Comparison of ENCODE assay signal across 21 cellular contexts in the genomic region with DNA sequence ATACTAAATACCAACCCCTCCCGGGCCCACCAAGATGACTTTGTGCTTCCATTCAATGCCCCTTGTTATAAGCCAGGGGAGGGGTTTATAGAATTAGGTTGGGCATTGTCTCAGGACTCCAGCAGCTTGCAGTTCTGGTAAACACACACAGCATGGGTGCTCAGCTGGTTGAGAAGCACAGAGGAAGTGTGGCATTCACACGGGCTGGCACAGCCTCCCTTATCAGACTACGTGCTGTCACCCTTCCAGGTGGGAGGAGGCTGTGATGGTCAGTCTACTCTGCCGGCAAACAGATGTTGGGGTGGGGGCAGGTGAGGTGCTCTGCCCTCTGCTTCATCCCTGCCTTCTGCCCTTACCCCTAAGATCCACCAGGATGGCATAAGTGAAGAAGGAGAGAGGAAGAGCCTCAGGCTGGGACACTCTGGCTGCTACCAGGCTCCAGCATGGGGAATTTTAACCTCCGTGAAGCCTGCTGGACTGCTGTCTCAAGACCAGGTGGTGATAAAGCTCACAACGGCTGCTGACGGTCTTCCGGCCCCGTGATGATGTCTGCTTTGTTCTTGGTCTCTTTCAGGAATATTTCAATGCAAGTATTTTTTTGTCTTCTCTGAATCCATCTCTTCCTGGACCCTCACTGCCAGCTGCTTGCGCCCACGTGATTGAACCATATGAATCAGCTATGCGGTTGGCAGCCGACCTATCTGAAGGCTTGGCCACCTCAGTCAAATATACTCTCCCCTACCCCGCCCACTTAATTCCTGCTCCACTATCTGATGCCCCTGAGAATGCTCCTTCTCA. TPM values are rescaled to one million over a fixed set of nuclear protein-coding genes. Genes with fewer than 3 reads are reported as not detected.
DNase-seq lines count a peak whose midpoint lies in the region; ATAC-seq and TF ChIP-seq lines count a peak whose summit lies in the region.
"Had no signal": no experiment of that assay in that cellular context is flagged by ENCODE, and none has a peak within 500 bp of the region (broad histone marks: within the 10 kb centered on the region; RNA-seq: fewer than 3 reads in every experiment).

No MANE protein-coding gene starts in this region.

- no peak overlapping the region for H2AFZ ChIP-seq in mesenchymal stem cell (ENCODE audit: low read depth, low read length)

- CTCF ChIA-PET in activated CD8-positive, alpha-beta T cell treated with anti-CD3 and anti-CD28 coated beads, Interleukin-2, amount 10 ng/mL, durations not matched to agents 7 days and 5 days (lab: Charles Lee): interaction anchor here (0.7 kb wide), 1 partner anchor 72 kb away, joined by 3 read pairs; no protein-coding TSS in a partner anchor

- H3K14ac ChIP-seq in mesenchymal stem cell (ENCODE audit: low read length in 2 of 2): peak overlapping the region in 1 of 2 experiments; percentile 36

- peaks cover 0 to 3% of the 10 kb centered on the region in 2 donors for H3K4me1 Mint-ChIP-seq in natural killer cell treated with Interleukin-12 subunit alpha and Interleukin-12 subunit beta and Interleukin-15 and Interleukin-18, amount 100 ng/mL, for 72 hours (ENCODE audit: low read depth in 2 of 2)
- H3K4me1 Mint-ChIP-seq in natural killer cell: peaks cover 0 to 10% of the 10 kb centered on the region in 2 donors
- H3K4me1 Mint-ChIP-seq in brain: peaks cover 79% of the 10 kb centered on the region
- peaks cover 8% of the 10 kb centered on the region for H3K4me1 Mint-ChIP-seq in activated CD8-positive, alpha-beta T cell treated with anti-CD3 and anti-CD28 coated beads, Interleukin-2, amount 10 ng/mL, durations not matched to agents 7 days and 5 days (ENCODE audit: low read depth)

- TF ChIP-seq CTCF in natural killer cell (IDR thresholded peaks at IDR 0.05) (no peak), brain (conservative IDR thresholded peaks at IDR 0.05) (no peak)

- POLR2A ChIA-PET in activated CD8-positive, alpha-beta T cell treated with anti-CD3 and anti-CD28 coated beads, Interleukin-2, amount 10 ng/mL, durations not matched to agents 7 days and 5 days (lab: Charles Lee): no interaction called here

- H3K27ac Mint-ChIP-seq in natural killer cell treated with Interleukin-12 subunit alpha and Interleukin-12 subunit beta and Interleukin-15 and Interleukin-18, amount 100 ng/mL, for 72 hours: no peak overlapping the region
- H3K27ac Mint-ChIP-seq in natural killer cell (no peak overlapping the region), brain (peak overlapping the region; percentile 55 to 99 (median 96))
- no peak overlapping the region for H3K27ac Mint-ChIP-seq in activated CD8-positive, alpha-beta T cell treated with anti-CD3 and anti-CD28 coated beads, Interleukin-2, amount 10 ng/mL, durations not matched to agents 7 days and 5 days
- H3K27ac Mint-ChIP-seq: CD4-positive, CD25-positive, alpha-beta regulatory T cell had no signal

- no peak overlapping the region for H4K91ac ChIP-seq in mesenchymal stem cell (ENCODE audit: low read length)

- no peak overlapping the region for H2BK5ac ChIP-seq in mesenchymal stem cell (ENCODE audit: low read depth, low read length, poor library complexity, severe bottlenecking)

- no peak overlapping the region for H3K4me2 ChIP-seq in mesenchymal stem cell (ENCODE audit: low read length, poor library complexity, severe bottlenecking)

- H4K8ac ChIP-seq in mesenchymal stem cell (ENCODE audit: low read length): no peak overlapping the region

- H2BK120ac ChIP-seq in mesenchymal stem cell (ENCODE audit: low read depth, low read length): no peak overlapping the region

- H3K27me3 Mint-ChIP-seq in natural killer cell treated with Interleukin-12 subunit alpha and Interleukin-12 subunit beta and Interleukin-15 and Interleukin-18, amount 100 ng/mL, for 72 hours: peaks cover 46 to 67% of the 10 kb centered on the region in 2 donors
- H3K27me3 Mint-ChIP-seq in natural killer cell (ENCODE audit: low read depth in 2 of 2) (peaks cover 49 to 54% of the 10 kb centered on the region in 2 donors), brain (peaks cover 4% of the 10 kb centered on the region)
- H3K27me3 Mint-ChIP-seq in activated CD8-positive, alpha-beta T cell treated with anti-CD3 and anti-CD28 coated beads, Interleukin-2, amount 10 ng/mL, durations not matched to agents 7 days and 5 days (ENCODE audit: low read depth): peaks cover 44% of the 10 kb centered on the region

- H3K18ac ChIP-seq in mesenchymal stem cell (ENCODE audit: low read depth in 1 of 2, low read length in 2 of 2): no peak overlapping the region

- 77% methylated on average over 11 of the region's 14 CpGs for WGBS in mesenchymal stem cell

- H3K36me3 ChIP-seq in mesenchymal stem cell (ENCODE audit: control insufficient read depth in 1 of 2, insufficient read depth in 2 of 2, low read depth in 1 of 2, low read length in 2 of 2): no peaks in the 10 kb centered on the region

- intact Hi-C loops in natural killer cell (cut with micrococcal nuclease): no loop called here

- H3K9me3 Mint-ChIP-seq in natural killer cell treated with Interleukin-12 subunit alpha and Interleukin-12 subunit beta and Interleukin-15 and Interleukin-18, amount 100 ng/mL, for 72 hours: no peaks in the 10 kb centered on the region
- H3K9me3 Mint-ChIP-seq in natural killer cell (no peaks in the 10 kb centered on the region), brain (peaks cover 0 to 4% (median 0%) of the 10 kb centered on the region in 5 experiments)
- H3K9me3 Mint-ChIP-seq in activated CD8-positive, alpha-beta T cell treated with anti-CD3 and anti-CD28 coated beads, Interleukin-2, amount 10 ng/mL, durations not matched to agents 7 days and 5 days (ENCODE audit: insufficient read depth): no peaks in the 10 kb centered on the region

- no peak overlapping the region for H2AK5ac ChIP-seq in mesenchymal stem cell (ENCODE audit: low read length, severe bottlenecking)

- peaks cover 55 to 58% of the 10 kb centered on the region in 2 experiments for H3K27me3 ChIP-seq in mesenchymal stem cell (ENCODE audit: control insufficient read depth in 1 of 2, insufficient read depth in 1 of 2, low read length in 2 of 2)

- H2BK12ac ChIP-seq in mesenchymal stem cell (ENCODE audit: low read length in 2 of 2): no peak overlapping the region

- ATAC-seq in natural killer cell treated with Interleukin-12 subunit alpha and Interleukin-12 subunit beta and Interleukin-15 and Interleukin-18, amount 100 ng/mL, for 72 hours: peak in 1 of 2 donors; percentile 20
- no peak for ATAC-seq in natural killer cell
- ATAC-seq in activated CD8-positive, alpha-beta T cell treated with anti-CD3 and anti-CD28 coated beads, Interleukin-2, amount 10 ng/mL, durations not matched to agents 7 days and 5 days: no peak
- ATAC-seq: esophagus mucosa, left cardiac atrium, Panc1, SK-N-SH treated with all-trans-retinoic acid at 6 μM for 48 hours had no signal

- no peak overlapping the region for H3K23ac ChIP-seq in mesenchymal stem cell (ENCODE audit: low read length in 2 of 2)

- H3K27ac ChIP-seq in temporal lobe (ENCODE audit: low read depth, low read length): peak overlapping the region; percentile 59
- H3K27ac ChIP-seq in mesenchymal stem cell (ENCODE audit: low read length, poor library complexity, severe bottlenecking): no peak overlapping the region

- no peaks in the 10 kb centered on the region for H3K9me3 ChIP-seq in mesenchymal stem cell (ENCODE audit: control insufficient read depth, low read length)

- H3K9ac ChIP-seq in mesenchymal stem cell (ENCODE audit: low read length): no peak overlapping the region

- H3K36me3 Mint-ChIP-seq in natural killer cell treated with Interleukin-12 subunit alpha and Interleukin-12 subunit beta and Interleukin-15 and Interleukin-18, amount 100 ng/mL, for 72 hours: no peaks in the 10 kb centered on the region
- no peaks in the 10 kb centered on the region for H3K36me3 Mint-ChIP-seq in natural killer cell
- no peaks in the 10 kb centered on the region for H3K36me3 Mint-ChIP-seq in brain
- H3K36me3 Mint-ChIP-seq in activated CD8-positive, alpha-beta T cell treated with anti-CD3 and anti-CD28 coated beads, Interleukin-2, amount 10 ng/mL, durations not matched to agents 7 days and 5 days (ENCODE audit: low read depth): no peaks in the 10 kb centered on the region
- H3K36me3 Mint-ChIP-seq: CD4-positive, CD25-positive, alpha-beta regulatory T cell had no signal

- peak; percentile 44 for DNase-seq in natural killer cell treated with Interleukin-12 subunit alpha and Interleukin-12 subunit beta and Interleukin-15 and Interleukin-18, amount 100 ng/mL, for 72 hours (ENCODE audit: low spot score)
- DNase-seq in natural killer cell: no peak
- peak; percentile 92 for DNase-seq in NCI-H345 (lab: John Stamatoyannopoulos, UW)
- DNase-seq in NCI-H2171 treated with DMSO at 0.1 percent for 48 hours (lab: John Stamatoyannopoulos, UW): no peak
- DNase-seq in mesenchymal stem cell: no peak
- DNase-seq in activated CD8-positive, alpha-beta T cell treated with anti-CD3 and anti-CD28 coated beads, Interleukin-2, amount 10 ng/mL, durations not matched to agents 7 days and 5 days: no peak
- DNase-seq: ACHN; activated CD4-positive, alpha-beta T cell treated with anti-CD3 and anti-CD28 coated beads for 1 hour; CD4-positive, CD25-positive, alpha-beta regulatory T cell; KBM-7; left cardiac atrium; NCI-H1105 treated with DMSO at 0.1 percent for 48 hours; NCI-H526 treated with DMSO at 0.1 percent for 48 hours; stimulated activated CD4-positive, alpha-beta T cell treated with anti-CD3 and anti-CD28 coated beads, Interleukin-1b, Interleukin-23, amount 100 ng/mL, for 48 hours had no signal

- H3K79me1 ChIP-seq in mesenchymal stem cell (replicated peaks; ENCODE audit: low read length, poor library complexity, severe bottlenecking): no peaks in the 10 kb centered on the region

- H3K4me1 ChIP-seq in mesenchymal stem cell (ENCODE audit: control insufficient read depth, insufficient read depth, low read depth, low read length): no peaks in the 10 kb centered on the region

- no peak overlapping the region for H3K4ac ChIP-seq in mesenchymal stem cell (ENCODE audit: low read depth in 1 of 2, low read length in 2 of 2)

- no peak overlapping the region for H2BK15ac ChIP-seq in mesenchymal stem cell (ENCODE audit: low read depth, poor library complexity, severe bottlenecking)

- no peak overlapping the region for H3K4me3 ChIP-seq in mesenchymal stem cell (ENCODE audit: insufficient read depth in 1 of 2, low read depth in 1 of 2, low read length in 2 of 2)

- no peak overlapping the region for H3K4me3 Mint-ChIP-seq in natural killer cell treated with Interleukin-12 subunit alpha and Interleukin-12 subunit beta and Interleukin-15 and Interleukin-18, amount 100 ng/mL, for 72 hours
- H3K4me3 Mint-ChIP-seq in natural killer cell (no peak overlapping the region), brain (peak overlapping the region in 1 of 5 experiments; percentile 72)
- H3K4me3 Mint-ChIP-seq in activated CD8-positive, alpha-beta T cell treated with anti-CD3 and anti-CD28 coated beads, Interleukin-2, amount 10 ng/mL, durations not matched to agents 7 days and 5 days: no peak overlapping the region
- H3K4me3 Mint-ChIP-seq: CD4-positive, CD25-positive, alpha-beta regulatory T cell had no signal

RNA-seq across cellular contexts. Expression of a gene that starts 14.8 kb away (rescaled TPM):
- not detected for total RNA-seq in natural killer cell treated with Interleukin-12 subunit alpha and Interleukin-12 subunit beta and Interleukin-15 and Interleukin-18, amount 100 ng/mL, for 72 hours
- total RNA-seq in natural killer cell (not detected), temporal lobe (13.5 TPM)
- 32.8 TPM for polyA plus RNA-seq in brain (ENCODE audit: insufficient read depth, low read depth, low replicate concordance)
- 0.04 TPM for polyA plus RNA-seq in mesenchymal stem cell (2013, experiment 1 of 2)
- polyA plus RNA-seq in mesenchymal stem cell (2013, experiment 2 of 2): 0.04 TPM
- total RNA-seq in activated CD8-positive, alpha-beta T cell treated with anti-CD3 and anti-CD28 coated beads, Interleukin-2, amount 10 ng/mL, durations not matched to agents 7 days and 5 days: not detected
- total RNA-seq: CD4-positive, CD25-positive, alpha-beta regulatory T cell had no signal
- polyA plus RNA-seq: CD4-positive, CD25-positive, alpha-beta regulatory T cell had no signal

RNA-seq across cellular contexts. Expression of a gene that starts 23.2 kb away (rescaled TPM):
- not detected for total RNA-seq in natural killer cell treated with Interleukin-12 subunit alpha and Interleukin-12 subunit beta and Interleukin-15 and Interleukin-18, amount 100 ng/mL, for 72 hours
- total RNA-seq in natural killer cell: not detected
- 4.9 TPM for polyA plus RNA-seq in brain (ENCODE audit: insufficient read depth, low read depth, low replicate concordance)
- 0.25 TPM for total RNA-seq in temporal lobe
- polyA plus RNA-seq in mesenchymal stem cell (2013, experiment 1 of 2): not detected
- not detected for polyA plus RNA-seq in mesenchymal stem cell (2013, experiment 2 of 2)
- not detected for total RNA-seq in activated CD8-positive, alpha-beta T cell treated with anti-CD3 and anti-CD28 coated beads, Interleukin-2, amount 10 ng/mL, durations not matched to agents 7 days and 5 days
- total RNA-seq: cardiac septum; CD4-positive, CD25-positive, alpha-beta regulatory T cell; esophagus mucosa; left cardiac atrium; mononuclear cell had no signal
- polyA plus RNA-seq: CD4-positive, CD25-positive, alpha-beta regulatory T cell had no signal

Comparison
In these comparisons a context has a peak if more than half of its experiments do, and no peak if none do; other contexts are left out.
1. DNase-seq: peak in natural killer cell treated with Interleukin-12 subunit alpha and Interleukin-12 subunit beta and Interleukin-15 and Interleukin-18, amount 100 ng/mL, for 72 hours (single experiment) and NCI-H345 (single experiment); none in natural killer cell (single experiment), NCI-H2171 treated with DMSO at 0.1 percent for 48 hours (single experiment), mesenchymal stem cell (single experiment) and activated CD8-positive, alpha-beta T cell treated with anti-CD3 and anti-CD28 coated beads, Interleukin-2, amount 10 ng/mL, durations not matched to agents 7 days and 5 days (single experiment).
2. H3K27ac Mint-ChIP-seq: peak in brain (5 of 5); none in natural killer cell treated with Interleukin-12 subunit alpha and Interleukin-12 subunit beta and Interleukin-15 and Interleukin-18, amount 100 ng/mL, for 72 hours (0 of 2), natural killer cell (0 of 2) and activated CD8-positive, alpha-beta T cell treated with anti-CD3 and anti-CD28 coated beads, Interleukin-2, amount 10 ng/mL, durations not matched to agents 7 days and 5 days (single experiment).
3. RNA of a gene that starts 14.8 kb away (total RNA-seq): 13.5 TPM in temporal lobe (single experiment); not detected in natural killer cell treated with Interleukin-12 subunit alpha and Interleukin-12 subunit beta and Interleukin-15 and Interleukin-18, amount 100 ng/mL, for 72 hours, not detected in natural killer cell and not detected in activated CD8-positive, alpha-beta T cell treated with anti-CD3 and anti-CD28 coated beads, Interleukin-2, amount 10 ng/mL, durations not matched to agents 7 days and 5 days; every median in the first group is over 10 times any median in the second.